14 cellular contexts compared by ENCODE assay signal in the genomic region with DNA sequence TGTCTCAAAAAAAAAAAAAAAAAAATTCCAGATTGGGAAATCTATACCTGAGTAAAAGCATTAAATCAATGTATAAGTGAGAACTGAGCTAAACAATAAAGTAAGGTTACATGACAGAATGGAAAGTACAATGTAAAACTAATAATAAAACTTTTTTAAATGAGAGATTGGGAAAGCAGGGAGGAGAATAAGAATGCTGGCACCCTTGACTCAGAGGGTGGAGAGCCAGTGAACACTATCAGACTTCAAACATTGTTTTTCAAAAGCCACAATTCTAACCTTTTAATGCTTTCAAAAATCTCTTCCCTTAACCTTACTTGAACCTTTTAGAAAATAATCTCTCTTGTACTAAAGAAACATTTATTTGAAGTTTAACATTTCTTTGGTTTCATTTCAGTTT.
"Had no signal": no experiment of that assay in that cellular context is flagged by ENCODE, and none has a peak within 500 bp of the region (broad histone marks: within the 10 kb centered on the region; RNA-seq: fewer than 3 reads in every experiment).

No MANE protein-coding gene starts in this region.

- H3K4me1 ChIP-seq: ascending aorta, foreskin keratinocyte had no signal

- DNase-seq: activated CD4-positive, alpha-beta T cell treated with anti-CD3 and anti-CD28 coated beads, Interleukin-2, amount 50 U/mL, for 4 hours; activated CD4-positive, CD25-positive, alpha-beta regulatory T cell treated with anti-CD3 and anti-CD28 coated beads, Interleukin-2, amount 50 U/mL, for 72 hours; activated naive CD4-positive, alpha-beta T cell treated with Interleukin-2 at 50 U/mL for 16 hours; activated naive CD8-positive, alpha-beta T cell treated with anti-CD3 and anti-CD28 coated beads, Interleukin-2, amount 50 U/mL, for 24 hours; foreskin keratinocyte; ovary; stimulated activated CD4-positive, alpha-beta T cell treated with anti-CD3 and anti-CD28 coated beads, Interleukin-4, amount 100 ng/mL, for 24 hours; stimulated activated naive CD4-positive, alpha-beta T cell treated with Interleukin-2 at 50 U/mL for 16 hours; T1000; upper lobe of left lung had no signal

- H3K36me3 ChIP-seq: ascending aorta, ovary had no signal

- H3K27me3 Mint-ChIP-seq: activated naive CD8-positive, alpha-beta T cell treated with anti-CD3 and anti-CD28 coated beads, Interleukin-2, amount 50 U/mL, for 24 hours; activated T-helper 17 cell treated with anti-CD3 and anti-CD28 coated beads, Interleukin-2, amount 50 U/mL, for 72 hours had no signal

- H3K4me3 Mint-ChIP-seq: activated naive CD8-positive, alpha-beta T cell treated with anti-CD3 and anti-CD28 coated beads, Interleukin-2, amount 50 U/mL, for 24 hours; activated T-helper 17 cell treated with anti-CD3 and anti-CD28 coated beads, Interleukin-2, amount 50 U/mL, for 72 hours; mesothelial cell of epicardium; neural crest cell had no signal

- H3K9me3 Mint-ChIP-seq: activated naive CD8-positive, alpha-beta T cell treated with anti-CD3 and anti-CD28 coated beads, Interleukin-2, amount 50 U/mL, for 24 hours; activated T-helper 17 cell treated with anti-CD3 and anti-CD28 coated beads, Interleukin-2, amount 50 U/mL, for 72 hours; mesothelial cell of epicardium; neural crest cell had no signal

- H3K9me3 ChIP-seq: ascending aorta, ovary, upper lobe of left lung had no signal

- H3K27me3 ChIP-seq: ascending aorta, foreskin keratinocyte, ovary, upper lobe of left lung had no signal

- H3K4me1 Mint-ChIP-seq: activated T-helper 17 cell treated with anti-CD3 and anti-CD28 coated beads, Interleukin-2, amount 50 U/mL, for 72 hours; mesothelial cell of epicardium; neural crest cell had no signal

- H3K4me3 ChIP-seq: ascending aorta, ovary, upper lobe of left lung had no signal

- H3K27ac Mint-ChIP-seq: activated naive CD8-positive, alpha-beta T cell treated with anti-CD3 and anti-CD28 coated beads, Interleukin-2, amount 50 U/mL, for 24 hours; activated T-helper 17 cell treated with anti-CD3 and anti-CD28 coated beads, Interleukin-2, amount 50 U/mL, for 72 hours; mesothelial cell of epicardium had no signal

- H3K27ac ChIP-seq: ascending aorta, foreskin keratinocyte, ovary, upper lobe of left lung had no signal

- ATAC-seq: activated naive CD8-positive, alpha-beta T cell treated with anti-CD3 and anti-CD28 coated beads, Interleukin-2, amount 50 U/mL, for 24 hours; activated T-helper 17 cell treated with anti-CD3 and anti-CD28 coated beads, Interleukin-2, amount 50 U/mL, for 72 hours; foreskin keratinocyte had no signal
